In the genomic region with DNA sequence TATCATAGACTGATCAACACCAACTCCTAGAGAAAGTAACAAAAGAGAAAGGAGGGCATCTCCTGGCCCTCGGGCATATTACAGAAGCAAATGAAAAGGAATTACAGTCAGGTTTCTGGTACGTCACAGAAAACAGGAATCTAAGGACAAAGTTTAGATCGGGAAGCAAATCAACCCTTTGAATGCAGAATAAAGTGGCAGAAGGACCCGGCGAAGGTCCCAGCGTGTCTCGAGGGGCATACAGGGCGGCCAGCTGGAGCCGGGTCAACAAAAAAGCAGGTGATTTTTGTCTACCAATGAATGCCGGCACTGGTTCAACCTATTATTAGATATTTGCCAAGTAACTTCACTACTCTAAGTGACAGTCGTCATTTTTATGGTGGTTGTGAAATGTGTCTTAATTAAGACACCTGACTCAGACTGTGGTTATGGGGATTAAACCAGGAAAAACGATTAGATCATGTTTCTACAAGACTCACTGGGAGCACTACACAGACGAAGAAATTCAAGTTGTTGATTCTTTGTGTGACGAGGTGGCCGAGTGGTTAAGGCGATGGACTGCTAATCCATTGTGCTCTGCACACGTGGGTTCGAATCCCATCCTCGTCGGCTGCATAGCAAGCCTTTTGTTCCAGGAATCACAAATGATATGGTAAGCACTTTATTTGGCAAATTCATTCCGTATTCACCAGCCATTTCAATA, we compare ENCODE assay signal across 1 cellular context.
TF ChIP-seq lines count a peak whose summit lies in the region.

No MANE protein-coding gene starts in this region.

TF ChIP-seq in GM12878, 131 proteins besides CTCF, POLR2A, EP300 and RAD21 (continued from another document and continues in another):
- TF ChIP-seq, protein P1, sequence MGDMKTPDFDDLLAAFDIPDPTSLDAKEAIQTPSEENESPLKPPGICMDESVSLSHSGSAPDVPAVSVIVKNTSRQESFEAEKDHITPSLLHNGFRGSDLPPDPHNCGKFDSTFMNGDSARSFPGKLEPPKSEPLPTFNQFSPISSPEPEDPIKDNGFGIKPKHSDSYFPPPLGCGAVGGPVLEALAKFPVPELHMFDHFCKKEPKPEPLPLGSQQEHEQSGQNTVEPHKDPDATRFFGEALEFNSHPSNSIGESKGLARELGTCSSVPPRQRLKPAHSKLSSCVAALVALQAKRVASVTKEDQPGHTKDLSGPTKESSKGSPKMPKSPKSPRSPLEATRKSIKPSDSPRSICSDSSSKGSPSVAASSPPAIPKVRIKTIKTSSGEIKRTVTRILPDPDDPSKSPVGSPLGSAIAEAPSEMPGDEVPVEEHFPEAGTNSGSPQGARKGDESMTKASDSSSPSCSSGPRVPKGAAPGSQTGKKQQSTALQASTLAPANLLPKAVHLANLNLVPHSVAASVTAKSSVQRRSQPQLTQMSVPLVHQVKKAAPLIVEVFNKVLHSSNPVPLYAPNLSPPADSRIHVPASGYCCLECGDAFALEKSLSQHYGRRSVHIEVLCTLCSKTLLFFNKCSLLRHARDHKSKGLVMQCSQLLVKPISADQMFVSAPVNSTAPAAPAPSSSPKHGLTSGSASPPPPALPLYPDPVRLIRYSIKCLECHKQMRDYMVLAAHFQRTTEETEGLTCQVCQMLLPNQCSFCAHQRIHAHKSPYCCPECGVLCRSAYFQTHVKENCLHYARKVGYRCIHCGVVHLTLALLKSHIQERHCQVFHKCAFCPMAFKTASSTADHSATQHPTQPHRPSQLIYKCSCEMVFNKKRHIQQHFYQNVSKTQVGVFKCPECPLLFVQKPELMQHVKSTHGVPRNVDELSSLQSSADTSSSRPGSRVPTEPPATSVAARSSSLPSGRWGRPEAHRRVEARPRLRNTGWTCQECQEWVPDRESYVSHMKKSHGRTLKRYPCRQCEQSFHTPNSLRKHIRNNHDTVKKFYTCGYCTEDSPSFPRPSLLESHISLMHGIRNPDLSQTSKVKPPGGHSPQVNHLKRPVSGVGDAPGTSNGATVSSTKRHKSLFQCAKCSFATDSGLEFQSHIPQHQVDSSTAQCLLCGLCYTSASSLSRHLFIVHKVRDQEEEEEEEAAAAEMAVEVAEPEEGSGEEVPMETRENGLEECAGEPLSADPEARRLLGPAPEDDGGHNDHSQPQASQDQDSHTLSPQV (IDR thresholded peaks at IDR 0.05): no peak
- no peak for TF ChIP-seq SUPT20H (IDR thresholded peaks at IDR 0.05; ENCODE audit: borderline replicate concordance, control insufficient read depth, low read depth, low read length)
- no peak for TF ChIP-seq BMI1 (IDR thresholded peaks at IDR 0.05; ENCODE audit: borderline replicate concordance)
- TF ChIP-seq CHD2 (IDR thresholded peaks at IDR 0.05; ENCODE audit: borderline replicate concordance, low read depth, low read length): no peak
- TF ChIP-seq, protein P2, sequence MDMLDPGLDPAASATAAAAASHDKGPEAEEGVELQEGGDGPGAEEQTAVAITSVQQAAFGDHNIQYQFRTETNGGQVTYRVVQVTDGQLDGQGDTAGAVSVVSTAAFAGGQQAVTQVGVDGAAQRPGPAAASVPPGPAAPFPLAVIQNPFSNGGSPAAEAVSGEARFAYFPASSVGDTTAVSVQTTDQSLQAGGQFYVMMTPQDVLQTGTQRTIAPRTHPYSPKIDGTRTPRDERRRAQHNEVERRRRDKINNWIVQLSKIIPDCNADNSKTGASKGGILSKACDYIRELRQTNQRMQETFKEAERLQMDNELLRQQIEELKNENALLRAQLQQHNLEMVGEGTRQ (IDR thresholded peaks at IDR 0.05; ENCODE audit: borderline replicate concordance, low read depth, low read length): no peak; the same call in 1 of the 2 replicates
- TF ChIP-seq ATF7 (IDR thresholded peaks at IDR 0.05; ENCODE audit: low read depth): peak; percentile 86
- no peak for TF ChIP-seq POLR2AphosphoS2 (IDR thresholded peaks at IDR 0.05; ENCODE audit: low read depth, low read length)
- TF ChIP-seq POLR2AphosphoS5 (IDR thresholded peaks at IDR 0.05; ENCODE audit: low read length): no peak
- no peak for TF ChIP-seq CEBPB (IDR thresholded peaks at IDR 0.05; ENCODE audit: borderline replicate concordance in 1 of 2, low read depth in 2 of 2, low read length in 2 of 2)
- peak; percentile 60 for TF ChIP-seq JUNB (IDR thresholded peaks at IDR 0.05)
- TF ChIP-seq GATAD2B (conservative IDR thresholded peaks at IDR 0.05; ENCODE audit: low read depth): no peak
- TF ChIP-seq YBX1 (IDR thresholded peaks at IDR 0.05): no peak
- no peak for TF ChIP-seq WRNIP1 (IDR thresholded peaks at IDR 0.05; ENCODE audit: borderline replicate concordance, low read depth, low read length)
- TF ChIP-seq CBX3 (IDR thresholded peaks at IDR 0.05; ENCODE audit: borderline replicate concordance, low read depth): no peak
- no peak for TF ChIP-seq SPI1 (IDR thresholded peaks at IDR 0.05; ENCODE audit: borderline replicate concordance, insufficient read depth, low read depth, low read length)
- TF ChIP-seq, protein P3, sequence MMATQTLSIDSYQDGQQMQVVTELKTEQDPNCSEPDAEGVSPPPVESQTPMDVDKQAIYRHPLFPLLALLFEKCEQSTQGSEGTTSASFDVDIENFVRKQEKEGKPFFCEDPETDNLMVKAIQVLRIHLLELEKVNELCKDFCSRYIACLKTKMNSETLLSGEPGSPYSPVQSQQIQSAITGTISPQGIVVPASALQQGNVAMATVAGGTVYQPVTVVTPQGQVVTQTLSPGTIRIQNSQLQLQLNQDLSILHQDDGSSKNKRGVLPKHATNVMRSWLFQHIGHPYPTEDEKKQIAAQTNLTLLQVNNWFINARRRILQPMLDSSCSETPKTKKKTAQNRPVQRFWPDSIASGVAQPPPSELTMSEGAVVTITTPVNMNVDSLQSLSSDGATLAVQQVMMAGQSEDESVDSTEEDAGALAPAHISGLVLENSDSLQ (IDR thresholded peaks at IDR 0.05): peak; percentile 65; the same call in 1 of the 2 replicates
- TF ChIP-seq GABPA (IDR thresholded peaks at IDR 0.05; ENCODE audit: low read depth): peak; percentile 53; the same call in 1 of the 2 replicates
- no peak for TF ChIP-seq EGR1 (IDR thresholded peaks at IDR 0.05; ENCODE audit: borderline replicate concordance in 1 of 2, low read depth in 2 of 2, low read length in 2 of 2)
- TF ChIP-seq CREM (IDR thresholded peaks at IDR 0.05; ENCODE audit: low read depth): peak; percentile 58; the same call in 1 of the 2 replicates
- TF ChIP-seq CREB1 (IDR thresholded peaks at IDR 0.05; ENCODE audit: low read depth): 0 out of 2 replicates have a peak, but pooled peaks have one; percentile 27
- TF ChIP-seq, protein P4, sequence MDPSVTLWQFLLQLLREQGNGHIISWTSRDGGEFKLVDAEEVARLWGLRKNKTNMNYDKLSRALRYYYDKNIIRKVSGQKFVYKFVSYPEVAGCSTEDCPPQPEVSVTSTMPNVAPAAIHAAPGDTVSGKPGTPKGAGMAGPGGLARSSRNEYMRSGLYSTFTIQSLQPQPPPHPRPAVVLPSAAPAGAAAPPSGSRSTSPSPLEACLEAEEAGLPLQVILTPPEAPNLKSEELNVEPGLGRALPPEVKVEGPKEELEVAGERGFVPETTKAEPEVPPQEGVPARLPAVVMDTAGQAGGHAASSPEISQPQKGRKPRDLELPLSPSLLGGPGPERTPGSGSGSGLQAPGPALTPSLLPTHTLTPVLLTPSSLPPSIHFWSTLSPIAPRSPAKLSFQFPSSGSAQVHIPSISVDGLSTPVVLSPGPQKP (IDR thresholded peaks at IDR 0.05; ENCODE audit: low read depth, low read length): no peak
- peak; percentile 99 for TF ChIP-seq ZNF24 (IDR thresholded peaks at IDR 0.05)
- peak; percentile 75 for TF ChIP-seq RAD51 (IDR thresholded peaks at IDR 0.05)
- no peak; the same call in 1 of the 2 replicates for TF ChIP-seq NFIC (IDR thresholded peaks at IDR 0.05; ENCODE audit: low read depth, low read length)
- TF ChIP-seq IKZF1 (conservative IDR thresholded peaks at IDR 0.05): peak; percentile 59
- no peak; the same call in 1 of the 2 replicates for TF ChIP-seq FOXM1 (IDR thresholded peaks at IDR 0.05; ENCODE audit: low read depth, low read length)
- TF ChIP-seq MEF2A (IDR thresholded peaks at IDR 0.05; ENCODE audit: insufficient read depth, low read depth, low read length): 0 out of 2 replicates have a peak, but pooled peaks have one; percentile 22
- TF ChIP-seq MYC (IDR thresholded peaks at IDR 0.05; ENCODE audit: insufficient read depth, insufficient read length, insufficient replicate concordance, low read length, severe bottlenecking): no peak
- 0 out of 2 replicates have a peak, but pooled peaks have one; percentile 74 for TF ChIP-seq ZSCAN29 (IDR thresholded peaks at IDR 0.05)
- TF ChIP-seq, protein P5, sequence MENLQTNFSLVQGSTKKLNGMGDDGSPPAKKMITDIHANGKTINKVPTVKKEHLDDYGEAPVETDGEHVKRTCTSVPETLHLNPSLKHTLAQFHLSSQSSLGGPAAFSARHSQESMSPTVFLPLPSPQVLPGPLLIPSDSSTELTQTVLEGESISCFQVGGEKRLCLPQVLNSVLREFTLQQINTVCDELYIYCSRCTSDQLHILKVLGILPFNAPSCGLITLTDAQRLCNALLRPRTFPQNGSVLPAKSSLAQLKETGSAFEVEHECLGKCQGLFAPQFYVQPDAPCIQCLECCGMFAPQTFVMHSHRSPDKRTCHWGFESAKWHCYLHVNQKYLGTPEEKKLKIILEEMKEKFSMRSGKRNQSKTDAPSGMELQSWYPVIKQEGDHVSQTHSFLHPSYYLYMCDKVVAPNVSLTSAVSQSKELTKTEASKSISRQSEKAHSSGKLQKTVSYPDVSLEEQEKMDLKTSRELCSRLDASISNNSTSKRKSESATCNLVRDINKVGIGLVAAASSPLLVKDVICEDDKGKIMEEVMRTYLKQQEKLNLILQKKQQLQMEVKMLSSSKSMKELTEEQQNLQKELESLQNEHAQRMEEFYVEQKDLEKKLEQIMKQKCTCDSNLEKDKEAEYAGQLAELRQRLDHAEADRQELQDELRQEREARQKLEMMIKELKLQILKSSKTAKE (IDR thresholded peaks at IDR 0.05; ENCODE audit: low read depth, poor library complexity, severe bottlenecking): peak; percentile 73
- TF ChIP-seq, protein P6, sequence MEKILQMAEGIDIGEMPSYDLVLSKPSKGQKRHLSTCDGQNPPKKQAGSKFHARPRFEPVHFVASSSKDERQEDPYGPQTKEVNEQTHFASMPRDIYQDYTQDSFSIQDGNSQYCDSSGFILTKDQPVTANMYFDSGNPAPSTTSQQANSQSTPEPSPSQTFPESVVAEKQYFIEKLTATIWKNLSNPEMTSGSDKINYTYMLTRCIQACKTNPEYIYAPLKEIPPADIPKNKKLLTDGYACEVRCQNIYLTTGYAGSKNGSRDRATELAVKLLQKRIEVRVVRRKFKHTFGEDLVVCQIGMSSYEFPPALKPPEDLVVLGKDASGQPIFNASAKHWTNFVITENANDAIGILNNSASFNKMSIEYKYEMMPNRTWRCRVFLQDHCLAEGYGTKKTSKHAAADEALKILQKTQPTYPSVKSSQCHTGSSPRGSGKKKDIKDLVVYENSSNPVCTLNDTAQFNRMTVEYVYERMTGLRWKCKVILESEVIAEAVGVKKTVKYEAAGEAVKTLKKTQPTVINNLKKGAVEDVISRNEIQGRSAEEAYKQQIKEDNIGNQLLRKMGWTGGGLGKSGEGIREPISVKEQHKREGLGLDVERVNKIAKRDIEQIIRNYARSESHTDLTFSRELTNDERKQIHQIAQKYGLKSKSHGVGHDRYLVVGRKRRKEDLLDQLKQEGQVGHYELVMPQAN (conservative IDR thresholded peaks at IDR 0.05): peak; percentile 47; the same call in 1 of the 2 replicates
- no peak for TF ChIP-seq ZBED1 (IDR thresholded peaks at IDR 0.05; ENCODE audit: borderline replicate concordance)
- no peak for TF ChIP-seq RELA (IDR thresholded peaks at IDR 0.05; ENCODE audit: borderline replicate concordance, partially characterized antibody)
- TF ChIP-seq SREBF2 (IDR thresholded peaks at IDR 0.05; ENCODE audit: low read length): peak; percentile 90
- TF ChIP-seq, protein P7, sequence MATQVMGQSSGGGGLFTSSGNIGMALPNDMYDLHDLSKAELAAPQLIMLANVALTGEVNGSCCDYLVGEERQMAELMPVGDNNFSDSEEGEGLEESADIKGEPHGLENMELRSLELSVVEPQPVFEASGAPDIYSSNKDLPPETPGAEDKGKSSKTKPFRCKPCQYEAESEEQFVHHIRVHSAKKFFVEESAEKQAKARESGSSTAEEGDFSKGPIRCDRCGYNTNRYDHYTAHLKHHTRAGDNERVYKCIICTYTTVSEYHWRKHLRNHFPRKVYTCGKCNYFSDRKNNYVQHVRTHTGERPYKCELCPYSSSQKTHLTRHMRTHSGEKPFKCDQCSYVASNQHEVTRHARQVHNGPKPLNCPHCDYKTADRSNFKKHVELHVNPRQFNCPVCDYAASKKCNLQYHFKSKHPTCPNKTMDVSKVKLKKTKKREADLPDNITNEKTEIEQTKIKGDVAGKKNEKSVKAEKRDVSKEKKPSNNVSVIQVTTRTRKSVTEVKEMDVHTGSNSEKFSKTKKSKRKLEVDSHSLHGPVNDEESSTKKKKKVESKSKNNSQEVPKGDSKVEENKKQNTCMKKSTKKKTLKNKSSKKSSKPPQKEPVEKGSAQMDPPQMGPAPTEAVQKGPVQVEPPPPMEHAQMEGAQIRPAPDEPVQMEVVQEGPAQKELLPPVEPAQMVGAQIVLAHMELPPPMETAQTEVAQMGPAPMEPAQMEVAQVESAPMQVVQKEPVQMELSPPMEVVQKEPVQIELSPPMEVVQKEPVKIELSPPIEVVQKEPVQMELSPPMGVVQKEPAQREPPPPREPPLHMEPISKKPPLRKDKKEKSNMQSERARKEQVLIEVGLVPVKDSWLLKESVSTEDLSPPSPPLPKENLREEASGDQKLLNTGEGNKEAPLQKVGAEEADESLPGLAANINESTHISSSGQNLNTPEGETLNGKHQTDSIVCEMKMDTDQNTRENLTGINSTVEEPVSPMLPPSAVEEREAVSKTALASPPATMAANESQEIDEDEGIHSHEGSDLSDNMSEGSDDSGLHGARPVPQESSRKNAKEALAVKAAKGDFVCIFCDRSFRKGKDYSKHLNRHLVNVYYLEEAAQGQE (IDR thresholded peaks at IDR 0.05; ENCODE audit: low read depth, low read length): no peak
- TF ChIP-seq NFXL1 (IDR thresholded peaks at IDR 0.05; ENCODE audit: borderline replicate concordance): no peak
- TF ChIP-seq, protein P8, sequence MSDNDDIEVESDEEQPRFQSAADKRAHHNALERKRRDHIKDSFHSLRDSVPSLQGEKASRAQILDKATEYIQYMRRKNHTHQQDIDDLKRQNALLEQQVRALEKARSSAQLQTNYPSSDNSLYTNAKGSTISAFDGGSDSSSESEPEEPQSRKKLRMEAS (IDR thresholded peaks at IDR 0.05; ENCODE audit: low read depth, low read length): peak; percentile 33; the same call in 1 of the 2 replicates
- TF ChIP-seq NRF1 (conservative IDR thresholded peaks at IDR 0.05; ENCODE audit: low read depth, low read length): no peak
- no peak for TF ChIP-seq TCF12 (IDR thresholded peaks at IDR 0.05; ENCODE audit: low read depth, low read length)
- TF ChIP-seq, protein P9, sequence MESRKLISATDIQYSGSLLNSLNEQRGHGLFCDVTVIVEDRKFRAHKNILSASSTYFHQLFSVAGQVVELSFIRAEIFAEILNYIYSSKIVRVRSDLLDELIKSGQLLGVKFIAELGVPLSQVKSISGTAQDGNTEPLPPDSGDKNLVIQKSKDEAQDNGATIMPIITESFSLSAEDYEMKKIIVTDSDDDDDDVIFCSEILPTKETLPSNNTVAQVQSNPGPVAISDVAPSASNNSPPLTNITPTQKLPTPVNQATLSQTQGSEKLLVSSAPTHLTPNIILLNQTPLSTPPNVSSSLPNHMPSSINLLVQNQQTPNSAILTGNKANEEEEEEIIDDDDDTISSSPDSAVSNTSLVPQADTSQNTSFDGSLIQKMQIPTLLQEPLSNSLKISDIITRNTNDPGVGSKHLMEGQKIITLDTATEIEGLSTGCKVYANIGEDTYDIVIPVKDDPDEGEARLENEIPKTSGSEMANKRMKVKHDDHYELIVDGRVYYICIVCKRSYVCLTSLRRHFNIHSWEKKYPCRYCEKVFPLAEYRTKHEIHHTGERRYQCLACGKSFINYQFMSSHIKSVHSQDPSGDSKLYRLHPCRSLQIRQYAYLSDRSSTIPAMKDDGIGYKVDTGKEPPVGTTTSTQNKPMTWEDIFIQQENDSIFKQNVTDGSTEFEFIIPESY (IDR thresholded peaks at IDR 0.05): no peak
- no peak for TF ChIP-seq EZH2 (IDR thresholded peaks at IDR 0.05; ENCODE audit: borderline replicate concordance, control insufficient read depth, low read depth, low read length)
- TF ChIP-seq TCF3 (IDR thresholded peaks at IDR 0.05; ENCODE audit: borderline replicate concordance, insufficient read depth, low read depth, low read length): no peak
